ENCODE assay signal across 22 cellular contexts in the genomic region with DNA sequence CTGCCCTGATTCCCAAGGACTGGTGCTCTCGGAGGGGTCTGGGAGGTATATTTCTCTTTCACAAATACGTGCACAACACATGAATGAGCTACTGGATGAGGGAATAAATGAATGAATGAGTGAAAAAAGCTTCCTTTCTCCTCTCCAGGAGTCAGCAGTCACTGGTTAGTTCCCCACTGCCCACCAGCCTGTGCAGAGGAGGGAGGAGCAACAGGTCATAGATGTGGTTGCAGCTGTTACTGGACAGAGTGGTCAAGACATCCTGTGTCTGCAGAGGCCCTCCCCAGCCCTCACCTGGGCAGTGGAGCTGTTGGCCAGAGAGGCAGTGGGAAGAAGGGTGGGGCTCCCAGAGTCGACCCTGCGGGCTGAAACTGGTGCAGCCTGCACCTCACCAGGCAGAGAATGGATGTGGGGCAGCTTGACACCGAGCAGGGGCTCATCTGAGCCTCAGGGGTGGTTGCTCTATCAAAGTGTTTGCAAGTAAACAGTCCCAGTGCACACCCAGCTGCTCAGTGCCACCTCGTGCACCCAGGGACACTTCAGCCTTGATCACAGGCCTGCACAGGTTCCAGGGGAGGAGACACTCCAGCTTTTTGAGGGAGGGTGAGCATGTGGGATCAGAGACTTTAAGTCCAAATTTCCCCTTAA. TPM values are rescaled to one million over a fixed set of nuclear protein-coding genes. Genes with fewer than 3 reads are reported as not detected.
DNase-seq lines count a peak whose midpoint lies in the region; ATAC-seq and TF ChIP-seq lines count a peak whose summit lies in the region.
"Had no signal": no experiment of that assay in that cellular context is flagged by ENCODE, and none has a peak within 500 bp of the region (broad histone marks: within the 10 kb centered on the region; RNA-seq: fewer than 3 reads in every experiment).

No MANE protein-coding gene starts in this region.

- no peak overlapping the region for H3K4me3 Mint-ChIP-seq in stimulated activated naive B cell treated with anti-CD40 and anti-IgM and Interleukin-4, amounts not matched to agents 10 μg/mL and 1 μg/mL and 100 μg/mL, for 72 hours
- H3K4me3 Mint-ChIP-seq: CD4-positive, alpha-beta memory T cell; HFFc6 had no signal

- H3K27me3 Mint-ChIP-seq in stimulated activated naive B cell treated with anti-CD40 and anti-IgM and Interleukin-4, amounts not matched to agents 10 μg/mL and 1 μg/mL and 100 μg/mL, for 72 hours = no peaks in the 10 kb centered on the region

- peaks cover 37 to 76% of the 10 kb centered on the region in 2 donors for H3K4me1 Mint-ChIP-seq in stimulated activated naive B cell treated with anti-CD40 and anti-IgM and Interleukin-4, amounts not matched to agents 10 μg/mL and 1 μg/mL and 100 μg/mL, for 72 hours

- H3K36me3 ChIP-seq in BLaER1 treated with 17β-estradiol and CSF1 and Interleukin-3, amounts not matched to agents 10 nM and 100 nM = peaks cover 0 to 26% (median 0%) of the 10 kb centered on the region in 11 experiments; a peak in 1 of 22 replicates
- H3K36me3 ChIP-seq: Peyer's patch had no signal

- no peaks in the 10 kb centered on the region for H3K36me3 Mint-ChIP-seq in stimulated activated naive B cell treated with anti-CD40 and anti-IgM and Interleukin-4, amounts not matched to agents 10 μg/mL and 1 μg/mL and 100 μg/mL, for 72 hours
- H3K36me3 Mint-ChIP-seq: CD4-positive, alpha-beta memory T cell had no signal

- peaks cover 32 to 84% (median 63%) of the 10 kb centered on the region in 10 experiments for H3K4me1 ChIP-seq in BLaER1 treated with 17β-estradiol and CSF1 and Interleukin-3, amounts not matched to agents 10 nM and 100 nM
- H3K4me1 ChIP-seq: A549 had no signal

- H4K20me1 ChIP-seq in BLaER1 treated with 17β-estradiol and CSF1 and Interleukin-3, amounts not matched to agents 10 nM and 100 nM = no peaks in the 10 kb centered on the region; a peak in 1 of 22 replicates

- H3K27me3 ChIP-seq in BLaER1 treated with 17β-estradiol and CSF1 and Interleukin-3, amounts not matched to agents 10 nM and 100 nM = peaks cover 0 to 7% (median 0%) of the 10 kb centered on the region in 11 experiments; a peak in 2 of 22 replicates
- H3K27me3 ChIP-seq: Peyer's patch had no signal

- peak overlapping the region; percentile 40 to 98 (median 95); a peak in 20 of 22 replicates for H3K4me2 ChIP-seq in BLaER1 treated with 17β-estradiol and CSF1 and Interleukin-3, amounts not matched to agents 10 nM and 100 nM
- H3K4me2 ChIP-seq: A549 had no signal

- no peak for TF ChIP-seq CTCF in GM20000 (IDR thresholded peaks at IDR 0.05; ENCODE audit: extremely low read depth, missing control alignments)

- peak overlapping the region in 7 of 11 experiments; percentile 88 to 96 (median 95); a peak in 12 of 22 replicates for H3K27ac ChIP-seq in BLaER1 treated with 17β-estradiol and CSF1 and Interleukin-3, amounts not matched to agents 10 nM and 100 nM
- H3K27ac ChIP-seq: A549 had no signal

- DNase-seq in GM20000 (ENCODE audit: low spot score) (peak; percentile 2), ecto neural progenitor cell (ENCODE audit: low spot score) (peak; percentile 24), SKM-1 treated with dmso at 0.1 percent for 144 hours (lab: John Stamatoyannopoulos, UW; ENCODE audit: unreplicated experiment) (no peak), NCI-H82 (lab: John Stamatoyannopoulos, UW) (no peak), dermis blood vessel endothelial cell (no peak)
- DNase-seq in stimulated activated naive B cell treated with anti-CD40 and anti-IgM and Interleukin-4, amounts not matched to agents 10 μg/mL and 1 μg/mL and 100 μg/mL, for 72 hours = no peak
- DNase-seq: CD4-positive, alpha-beta memory T cell; EL; GF-D8; H7; HFFc6; MM.1S; NCI-H1105; NCI-H146; NCI-H2029; NCI-H2227 treated with DMSO at 0.1 percent for 48 hours; NCI-H510A; Peyer's patch had no signal

- peak overlapping the region in 7 of 11 experiments; percentile 8 to 94 (median 90); a peak in 10 of 22 replicates for H3K9ac ChIP-seq in BLaER1 treated with 17β-estradiol and CSF1 and Interleukin-3, amounts not matched to agents 10 nM and 100 nM

- H3K27ac Mint-ChIP-seq in stimulated activated naive B cell treated with anti-CD40 and anti-IgM and Interleukin-4, amounts not matched to agents 10 μg/mL and 1 μg/mL and 100 μg/mL, for 72 hours = peak overlapping the region; percentile 9
- H3K27ac Mint-ChIP-seq: CD4-positive, alpha-beta memory T cell; HFFc6 had no signal

- peak overlapping the region in 3 of 10 experiments; percentile 67 to 78 (median 76); a peak in 3 of 20 replicates for H3K4me3 ChIP-seq in BLaER1 treated with 17β-estradiol and CSF1 and Interleukin-3, amounts not matched to agents 10 nM and 100 nM
- H3K4me3 ChIP-seq: A549, Peyer's patch had no signal

- peak in 1 of 2 donors; percentile 15 for ATAC-seq in stimulated activated naive B cell treated with anti-CD40 and anti-IgM and Interleukin-4, amounts not matched to agents 10 μg/mL and 1 μg/mL and 100 μg/mL, for 72 hours (replicated peaks)
- ATAC-seq: A549, SK-N-SH treated with all-trans-retinoic acid at 6 μM for 48 hours had no signal

- no peaks in the 10 kb centered on the region for H3K9me3 ChIP-seq in BLaER1 treated with 17β-estradiol and CSF1 and Interleukin-3, amounts not matched to agents 10 nM and 100 nM (replicated peaks in 1 of 11)
- H3K9me3 ChIP-seq: A549, Peyer's patch had no signal

- no peaks in the 10 kb centered on the region for H3K9me3 Mint-ChIP-seq in stimulated activated naive B cell treated with anti-CD40 and anti-IgM and Interleukin-4, amounts not matched to agents 10 μg/mL and 1 μg/mL and 100 μg/mL, for 72 hours
- H3K9me3 Mint-ChIP-seq: HFFc6 had no signal

RNA-seq across cellular contexts. Expression of a gene that starts 1.4 kb away (rescaled TPM):
- not detected in 2 replicates for total RNA-seq in dermis blood vessel endothelial cell
- total RNA-seq: CD4-positive, alpha-beta memory T cell; H7; HFFc6; LHCN-M2; Peyer's patch had no signal

Comparison
In these comparisons a context has a peak if more than half of its experiments do, and no peak if none do; other contexts are left out.
1. DNase-seq: peak in GM20000 (single experiment) and ecto neural progenitor cell (single experiment); none in stimulated activated naive B cell treated with anti-CD40 and anti-IgM and Interleukin-4, amounts not matched to agents 10 μg/mL and 1 μg/mL and 100 μg/mL, for 72 hours (single experiment), SKM-1 treated with dmso at 0.1 percent for 144 hours (single experiment), NCI-H82 (single experiment) and dermis blood vessel endothelial cell (single experiment).